Comparison of ENCODE assay signal across 1 cellular context in genomic region chr9:89234186-89234585, GRCh38.
TF ChIP-seq lines count a peak whose summit lies in the region.

No MANE protein-coding gene starts in this region.

TF ChIP-seq in SK-N-SH treated with all-trans-retinoic acid at 6 μM for 48 hours, 23 proteins besides CTCF, POLR2A, EP300 and RAD21 (continued from another document):
- TF ChIP-seq TSHZ2 (CRISPR knock-in tag; IDR thresholded peaks at IDR 0.05) (no peak), TCF4 (CRISPR knock-in tag; IDR thresholded peaks at IDR 0.05; ENCODE audit: borderline replicate concordance) (no peak), ZNF8 (CRISPR knock-in tag; IDR thresholded peaks at IDR 0.05) (no peak), CREB5 (CRISPR knock-in tag; IDR thresholded peaks at IDR 0.05; ENCODE audit: low read depth) (no peak), CSRNP3 (CRISPR knock-in tag; IDR thresholded peaks at IDR 0.05) (no peak), GLIS3 (CRISPR knock-in tag; IDR thresholded peaks at IDR 0.05) (no peak), ZFP3 (CRISPR knock-in tag; IDR thresholded peaks at IDR 0.05) (no peak), ARNTL (CRISPR knock-in tag; IDR thresholded peaks at IDR 0.05; ENCODE audit: borderline replicate concordance, low read depth) (no peak)
